4 cellular contexts compared by ENCODE assay signal in genomic region chr18:78309945-78310344, GRCh38.
"Had no signal": no experiment of that assay in that cellular context is flagged by ENCODE, and none has a peak within 500 bp of the region (broad histone marks: within the 10 kb centered on the region; RNA-seq: fewer than 3 reads in every experiment).

No MANE protein-coding gene starts in this region.

- DNase-seq: H9, HCEC 1CT, IMR-90 had no signal

- H3K27ac Mint-ChIP-seq: GM23338, H9 had no signal

- H3K4me3 Mint-ChIP-seq: GM23338, H9 had no signal

- H3K4me1 Mint-ChIP-seq: GM23338 had no signal

- H3K4me3 ChIP-seq: GM23338 had no signal

- ATAC-seq: GM23338 had no signal
